8 cellular contexts compared by ENCODE assay signal in genomic region chr2:44087037-44087713, GRCh38.
DNase-seq lines count a peak whose midpoint lies in the region; TF ChIP-seq lines count a peak whose summit lies in the region.

No MANE protein-coding gene starts in this region.

- no peaks in the 10 kb centered on the region for H4K20me1 ChIP-seq in GM23248 (ENCODE audit: insufficient read depth)

- DNase-seq in DMS53 (lab: John Stamatoyannopoulos, UW) (peak; percentile 90), GM23248 (peak; percentile 90), M059J (ENCODE audit: low read depth) (peak; percentile 70), SHP77 treated with DMSO at 0.1 percent for 48 hours (lab: John Stamatoyannopoulos, UW) (peak; percentile 26), activated gamma-delta T cell treated with Interleukin-2 at 50 U/mL for 16 hours (peak; percentile 83), foreskin fibroblast (peak; percentile 57 to 87), neural crest cell (ENCODE audit: low read depth, low spot score) (peak; percentile 93)

- no peaks in the 10 kb centered on the region for H3F3A ChIP-seq in GM23248 (ENCODE audit: insufficient read depth)

- no peaks in the 10 kb centered on the region for H3K27me3 ChIP-seq in GM23248 (replicated peaks; ENCODE audit: insufficient read depth)

- H3K27ac ChIP-seq in GM23248: no peak overlapping the region

- H3K9me3 Mint-ChIP-seq in neural crest cell: no peaks in the 10 kb centered on the region
- no peaks in the 10 kb centered on the region for H3K9me3 Mint-ChIP-seq in stimulated activated naive CD8-positive, alpha-beta T cell treated with anti-CD3 and anti-CD28 coated beads, Interleukin-15, Interleukin-2, amounts not matched to agents 100 ng/mL and 50 ng/mL, for 24 hours

- peak; percentile 96 for TF ChIP-seq CTCF in foreskin fibroblast (IDR thresholded peaks at IDR 0.05; ENCODE audit: low read depth, low read length)
- peak; percentile 93 for TF ChIP-seq CTCF in neural crest cell (conservative IDR thresholded peaks at IDR 0.05)

- H3K27ac Mint-ChIP-seq in neural crest cell (ENCODE audit: unreplicated experiment): no peak overlapping the region
- no peak overlapping the region for H3K27ac Mint-ChIP-seq in stimulated activated naive CD8-positive, alpha-beta T cell treated with anti-CD3 and anti-CD28 coated beads, Interleukin-15, Interleukin-2, amounts not matched to agents 100 ng/mL and 50 ng/mL, for 24 hours

- no peaks in the 10 kb centered on the region for H3K36me3 Mint-ChIP-seq in neural crest cell (ENCODE audit: low read depth)
- H3K36me3 Mint-ChIP-seq in stimulated activated naive CD8-positive, alpha-beta T cell treated with anti-CD3 and anti-CD28 coated beads, Interleukin-15, Interleukin-2, amounts not matched to agents 100 ng/mL and 50 ng/mL, for 24 hours (ENCODE audit: low read depth): no peaks in the 10 kb centered on the region

- peak overlapping the region; percentile 47 for H3K9ac ChIP-seq in GM23248

- in situ Hi-C loops in GM23248 (cut with MboI): no loop called here

- H3K4me3 ChIP-seq in GM23248 (peak overlapping the region; percentile 71), foreskin fibroblast (ENCODE audit: low read depth in 1 of 2, low read length in 2 of 2) (peak overlapping the region; percentile 40 to 41)

- H3K9me2 ChIP-seq in GM23248 (ENCODE audit: insufficient read depth): no peaks in the 10 kb centered on the region

- H3K9me3 ChIP-seq in GM23248 (ENCODE audit: low read depth): no peaks in the 10 kb centered on the region

- peak overlapping the region; percentile 86 for H2AFZ ChIP-seq in GM23248

- H3K4me2 ChIP-seq in GM23248 (ENCODE audit: unreplicated experiment): peak overlapping the region; percentile 73

- 1 to 3% methylated on average over 29 of the region's 29 CpGs for WGBS in GM23248 (ENCODE audit: low coverage in 1 of 2, low lambda C conversion rate in 2 of 2, missing lambda C conversion rate in 2 of 2), 2 experiments

- H3K36me3 ChIP-seq in GM23248 (ENCODE audit: low read depth): no peaks in the 10 kb centered on the region

- H3K4me3 Mint-ChIP-seq in neural crest cell: peak overlapping the region; percentile 55
- peak overlapping the region; percentile 70 for H3K4me3 Mint-ChIP-seq in stimulated activated naive CD8-positive, alpha-beta T cell treated with anti-CD3 and anti-CD28 coated beads, Interleukin-15, Interleukin-2, amounts not matched to agents 100 ng/mL and 50 ng/mL, for 24 hours

- H3K4me1 Mint-ChIP-seq in neural crest cell: peaks cover 4% of the 10 kb centered on the region
- peaks cover 16% of the 10 kb centered on the region for H3K4me1 Mint-ChIP-seq in stimulated activated naive CD8-positive, alpha-beta T cell treated with anti-CD3 and anti-CD28 coated beads, Interleukin-15, Interleukin-2, amounts not matched to agents 100 ng/mL and 50 ng/mL, for 24 hours (ENCODE audit: low read depth)

- H3K27me3 Mint-ChIP-seq in neural crest cell (ENCODE audit: low read depth): no peaks in the 10 kb centered on the region
- no peaks in the 10 kb centered on the region for H3K27me3 Mint-ChIP-seq in stimulated activated naive CD8-positive, alpha-beta T cell treated with anti-CD3 and anti-CD28 coated beads, Interleukin-15, Interleukin-2, amounts not matched to agents 100 ng/mL and 50 ng/mL, for 24 hours

- H3K4me1 ChIP-seq in GM23248 (ENCODE audit: insufficient read depth): peaks cover 5% of the 10 kb centered on the region; the same call in 1 of the 2 replicates

- H3K79me2 ChIP-seq in GM23248 (ENCODE audit: insufficient read depth): no peaks in the 10 kb centered on the region

Comparison
In these comparisons a context has a peak if more than half of its experiments do, and no peak if none do; other contexts are left out.
1. DNase-seq: peak in every context shown above with its lines; median percentile 93 in neural crest cell; 90 in DMS53; 90 in GM23248; 83 in activated gamma-delta T cell treated with Interleukin-2 at 50 U/mL for 16 hours; 72 in foreskin fibroblast; 70 in M059J; 26 in SHP77 treated with DMSO at 0.1 percent for 48 hours.